ENCODE assay signal across 10 cellular contexts in the genomic region with DNA sequence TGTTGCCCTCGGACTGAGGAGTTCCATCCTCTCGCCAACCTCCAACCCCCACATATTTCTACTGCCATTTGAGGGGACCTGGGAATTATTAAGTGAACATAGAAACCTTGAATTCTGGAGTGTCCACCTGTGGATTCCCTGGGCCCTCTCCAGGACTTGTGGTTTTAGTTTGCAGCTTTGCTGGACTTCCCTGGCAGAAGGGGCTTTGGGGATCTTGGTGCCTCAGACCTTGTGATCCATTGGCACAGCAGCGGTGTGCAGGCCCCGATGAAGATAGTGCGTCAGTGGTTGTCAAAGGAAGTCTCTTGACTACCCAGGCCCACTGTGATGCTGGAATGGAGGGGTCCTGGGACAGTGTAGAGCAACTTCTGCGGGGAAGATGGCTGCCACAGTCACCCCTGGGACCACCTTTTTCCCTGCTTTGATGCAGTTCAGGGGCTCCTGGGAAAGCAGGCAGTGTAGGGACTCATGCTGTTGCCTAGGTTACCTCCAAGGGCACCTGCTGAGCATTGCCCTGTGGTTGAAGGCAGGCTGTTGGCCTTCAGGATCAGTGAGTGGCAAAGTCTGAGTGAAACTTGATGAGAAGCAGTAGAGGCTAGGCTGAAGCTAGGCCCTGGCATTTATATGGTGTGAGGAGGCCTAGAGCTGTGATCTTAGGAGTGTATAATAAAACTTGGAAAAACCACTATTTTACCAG. TPM values are rescaled to one million over a fixed set of nuclear protein-coding genes. Genes with fewer than 3 reads are reported as not detected.
DNase-seq lines count a peak whose midpoint lies in the region; ATAC-seq and TF ChIP-seq lines count a peak whose summit lies in the region.
"Had no signal": no experiment of that assay in that cellular context is flagged by ENCODE, and none has a peak within 500 bp of the region (broad histone marks: within the 10 kb centered on the region; RNA-seq: fewer than 3 reads in every experiment).

No MANE protein-coding gene starts in this region.

- H3K27ac ChIP-seq in HUES6 (ENCODE audit: low read depth, low read length) (no peak overlapping the region), breast epithelium (peak overlapping the region; percentile 67 to 69), stomach (peak overlapping the region in 4 of 5 donors; percentile 55 to 90 (median 89))

- H3K9ac ChIP-seq in HUES6 (ENCODE audit: low read length): peak overlapping the region; percentile 5

- no peaks in the 10 kb centered on the region for H3K9me3 Mint-ChIP-seq in memory B cell
- peaks cover 0 to 36% (median 19%) of the 10 kb centered on the region in 7 donors for H3K9me3 Mint-ChIP-seq in CD14-positive monocyte

- TF ChIP-seq POLR2A in breast epithelium (IDR thresholded peaks at IDR 0.05): no peak
- no peak for TF ChIP-seq POLR2A in stomach (IDR thresholded peaks at IDR 0.05)

- H3K4me3 Mint-ChIP-seq in memory B cell (peak overlapping the region; percentile 54), CD14-positive monocyte (peak overlapping the region in 1 of 2 donors; percentile 21)

- H3K9me3 ChIP-seq in HUES6 (ENCODE audit: control insufficient read depth, insufficient read depth, low read depth, low read length): no peaks in the 10 kb centered on the region; the same call in 1 of the 2 replicates
- no peaks in the 10 kb centered on the region for H3K9me3 ChIP-seq in breast epithelium
- no peaks in the 10 kb centered on the region for H3K9me3 ChIP-seq in stomach

- H3K27me3 ChIP-seq in HUES6 (ENCODE audit: control insufficient read depth, insufficient read depth, low read length): peaks cover 12% of the 10 kb centered on the region; the same call in 1 of the 2 replicates
- peaks cover 0 to 39% of the 10 kb centered on the region in 2 donors for H3K27me3 ChIP-seq in breast epithelium
- peaks cover 0 to 34% (median 14%) of the 10 kb centered on the region in 3 donors for H3K27me3 ChIP-seq in stomach

- H3K27ac Mint-ChIP-seq in memory B cell: no peak overlapping the region
- H3K27ac Mint-ChIP-seq in CD14-positive monocyte: no peak overlapping the region

- H3K36me3 Mint-ChIP-seq in memory B cell (no peaks in the 10 kb centered on the region), CD14-positive monocyte (peaks cover 3 to 4% of the 10 kb centered on the region in 2 donors)

- no peaks in the 10 kb centered on the region for H3K36me3 ChIP-seq in HUES6 (ENCODE audit: control insufficient read depth, insufficient read depth, low read length)
- no peaks in the 10 kb centered on the region for H3K36me3 ChIP-seq in breast epithelium
- no peaks in the 10 kb centered on the region for H3K36me3 ChIP-seq in stomach

- WGBS in stomach, 5 donors: 60 to 83% (median 73%) methylated on average over 3 to 6 of the region's 6 CpGs

- TF ChIP-seq EP300 in stomach (IDR thresholded peaks at IDR 0.05): no peak

- intact Hi-C loops in breast epithelium (cut with DNase I; ENCODE audit: low total_unique reads): no loop called here
- intact Hi-C loops in stomach (cut with DNase I; ENCODE audit: low total_unique reads): no loop called here
- intact Hi-C loops in CD14-positive monocyte (cut with micrococcal nuclease): no loop called here

- peaks cover 20% of the 10 kb centered on the region for H3K4me1 ChIP-seq in HUES6 (ENCODE audit: control insufficient read depth, insufficient read depth, low read length)
- no peaks in the 10 kb centered on the region for H3K4me1 ChIP-seq in breast epithelium
- H3K4me1 ChIP-seq in stomach: peaks cover 0 to 28% (median 17%) of the 10 kb centered on the region in 4 donors

- peak overlapping the region; percentile 80 for H3K4me3 ChIP-seq in HUES6 (ENCODE audit: low read depth, low read length)
- H3K4me3 ChIP-seq in breast epithelium: peak overlapping the region in 2 of 3 donors; percentile 56 to 63
- H3K4me3 ChIP-seq in stomach: peak overlapping the region; percentile 50 to 66 (median 56)

- no peak for ATAC-seq in memory B cell (ENCODE audit: low read depth)

- H3K27me3 Mint-ChIP-seq in memory B cell (peaks cover 12% of the 10 kb centered on the region), CD14-positive monocyte (ENCODE audit: low read depth in 3 of 3) (peaks cover 36 to 55% (median 53%) of the 10 kb centered on the region in 3 donors)

- TF ChIP-seq CTCF in breast epithelium (IDR thresholded peaks at IDR 0.05) (no peak), stomach (IDR thresholded peaks at IDR 0.05) (no peak), CD14-positive monocyte (IDR thresholded peaks at IDR 0.05) (no peak)

- H3K4me1 Mint-ChIP-seq in memory B cell (peaks cover 12% of the 10 kb centered on the region), CD14-positive monocyte (peaks cover 26% of the 10 kb centered on the region)

- DNase-seq in breast epithelium (ENCODE audit: low spot score in 2 of 2): no peak
- no peak for DNase-seq in memory B cell (ENCODE audit: low spot score in 2 of 2)
- no peak for DNase-seq in stomach
- no peak for DNase-seq in activated gamma-delta T cell (lab: John Stamatoyannopoulos, UW)
- DNase-seq in NCI-H1694 treated with DMSO at 0.1 percent for 48 hours (lab: John Stamatoyannopoulos, UW): no peak
- no peak for DNase-seq in CD14-positive monocyte (ENCODE audit: low spot score)
- no peak for DNase-seq in NCI-H187 treated with DMSO at 0.1 percent for 48 hours (lab: John Stamatoyannopoulos, UW)
- DNase-seq: activated CD4-positive, alpha-beta T cell treated with anti-CD3 and anti-CD28 coated beads for 48 hours; NCI-H2171 had no signal

RNA-seq across cellular contexts. Expression of gene SLC16A2, which starts 2.1 kb away (rescaled TPM):
- total RNA-seq in breast epithelium (10 to 100 TPM in 1 of 3 donors, 1 to 10 TPM in 2; 4.8 to 10.8 (median 6.6) TPM), stomach (1 to 10 TPM in 2 of 5 donors, under 1 TPM in 2, not detected in 1; 0.29 to 4.4 (median 1.8) TPM)
- polyA plus RNA-seq in stomach (1 to 10 TPM; 2.3 to 3.8 (median 2.4) TPM), CD14-positive monocyte (not detected)
